ENCODE assay signal across 26 cellular contexts in the genomic region with DNA sequence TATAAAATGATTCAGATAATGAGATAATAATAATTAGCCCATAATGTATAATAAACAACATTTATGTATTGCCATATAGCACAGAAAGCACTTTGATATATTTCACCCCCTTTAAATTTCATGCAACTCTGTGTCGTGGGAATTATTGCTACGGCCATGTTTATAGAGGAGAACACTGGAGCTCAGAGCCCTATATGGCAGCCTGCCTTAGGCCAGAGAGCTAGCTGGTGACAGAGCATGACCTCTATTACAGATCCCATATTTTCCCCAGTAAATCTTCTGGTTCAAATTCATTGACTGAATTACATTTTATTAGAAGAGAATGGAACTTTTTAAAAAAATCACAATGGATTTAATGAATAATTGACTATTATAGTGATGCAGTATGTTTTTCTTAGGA.
"Had no signal": no experiment of that assay in that cellular context is flagged by ENCODE, and none has a peak within 500 bp of the region (broad histone marks: within the 10 kb centered on the region; RNA-seq: fewer than 3 reads in every experiment).

No MANE protein-coding gene starts in this region.

- H3K36me3 ChIP-seq: Peyer's patch had no signal

- FAIRE-seq: astrocyte had no signal

- DNase-seq: activated CD4-positive, alpha-beta memory T cell treated with anti-CD3 and anti-CD28 coated beads for 36 hours; activated CD4-positive, alpha-beta T cell treated with anti-CD3 and anti-CD28 coated beads, Interleukin-2, amount 10 ng/mL, durations not matched to agents 7 days and 5 days; activated CD4-positive, CD25-positive, alpha-beta regulatory T cell; activated CD8-positive, alpha-beta memory T cell treated with anti-CD3 and anti-CD28 coated beads for 24 hours; activated gamma-delta T cell; activated naive CD4-positive, alpha-beta T cell treated with anti-CD3 and anti-CD28 coated beads for 36 hours; activated T-cell treated with anti-CD3 and anti-CD28 coated beads for 4 hours; activated T-cell treated with anti-CD3 and anti-CD28 coated beads, Interleukin-2, amount 50 U/mL, for 48 hours; amygdala; KG1; NCI-H1048; NCI-H146; NCI-H187 treated with DMSO at 0.1 percent for 48 hours; NCI-H2081 treated with DMSO at 0.1 percent for 48 hours; NCI-H446; NCI-H524; Peyer's patch; SHP77 treated with DMSO at 0.1 percent for 48 hours; T-helper 17 cell; T-helper 9 cell had no signal

- H3K4me3 ChIP-seq: Peyer's patch had no signal

- H3K9me3 ChIP-seq: Peyer's patch had no signal

- H3K9me3 Mint-ChIP-seq: activated CD4-positive, alpha-beta memory T cell treated with anti-CD3 and anti-CD28 coated beads for 36 hours; activated CD4-positive, alpha-beta T cell treated with anti-CD3 and anti-CD28 coated beads, Interleukin-2, amount 10 ng/mL, durations not matched to agents 7 days and 5 days; activated naive CD4-positive, alpha-beta T cell treated with anti-CD3 and anti-CD28 coated beads for 36 hours; activated T-helper 17 cell treated with anti-CD3 and anti-CD28 coated beads, Interleukin-2, amount 50 U/mL, for 72 hours; brain; IgD-negative memory B cell had no signal

- H3K36me3 Mint-ChIP-seq: activated CD4-positive, alpha-beta memory T cell treated with anti-CD3 and anti-CD28 coated beads for 36 hours had no signal

- H3K27me3 ChIP-seq: Peyer's patch had no signal

- H3K4me1 ChIP-seq: Peyer's patch had no signal

- H3K27me3 Mint-ChIP-seq: activated CD4-positive, alpha-beta memory T cell treated with anti-CD3 and anti-CD28 coated beads for 36 hours; activated CD4-positive, alpha-beta T cell treated with anti-CD3 and anti-CD28 coated beads, Interleukin-2, amount 10 ng/mL, durations not matched to agents 7 days and 5 days; activated naive CD8-positive, alpha-beta T cell; activated T-helper 17 cell treated with anti-CD3 and anti-CD28 coated beads, Interleukin-2, amount 50 U/mL, for 72 hours; brain; IgD-negative memory B cell; T-helper 17 cell had no signal

- H3K4me1 Mint-ChIP-seq: activated CD4-positive, alpha-beta T cell treated with anti-CD3 and anti-CD28 coated beads, Interleukin-2, amount 10 ng/mL, durations not matched to agents 7 days and 5 days; activated T-helper 17 cell treated with anti-CD3 and anti-CD28 coated beads, Interleukin-2, amount 50 U/mL, for 72 hours had no signal

- H3K27ac Mint-ChIP-seq: activated CD4-positive, alpha-beta memory T cell treated with anti-CD3 and anti-CD28 coated beads for 36 hours; activated CD4-positive, alpha-beta T cell treated with anti-CD3 and anti-CD28 coated beads, Interleukin-2, amount 10 ng/mL, durations not matched to agents 7 days and 5 days; activated naive CD4-positive, alpha-beta T cell treated with anti-CD3 and anti-CD28 coated beads for 36 hours; activated naive CD8-positive, alpha-beta T cell; activated T-helper 17 cell treated with anti-CD3 and anti-CD28 coated beads, Interleukin-2, amount 50 U/mL, for 72 hours; IgD-negative memory B cell; T-helper 17 cell had no signal

- ATAC-seq: activated T-helper 17 cell treated with anti-CD3 and anti-CD28 coated beads, Interleukin-2, amount 50 U/mL, for 72 hours; T-helper 17 cell had no signal

- H3K27ac ChIP-seq: Peyer's patch, RWPE1 had no signal

- H3K4me3 Mint-ChIP-seq: activated CD4-positive, alpha-beta memory T cell treated with anti-CD3 and anti-CD28 coated beads for 36 hours; activated CD4-positive, alpha-beta T cell treated with anti-CD3 and anti-CD28 coated beads, Interleukin-2, amount 10 ng/mL, durations not matched to agents 7 days and 5 days; activated naive CD4-positive, alpha-beta T cell treated with anti-CD3 and anti-CD28 coated beads for 36 hours; activated naive CD8-positive, alpha-beta T cell; activated T-helper 17 cell treated with anti-CD3 and anti-CD28 coated beads, Interleukin-2, amount 50 U/mL, for 72 hours; brain; IgD-negative memory B cell; T-helper 17 cell had no signal
